In genomic region chr22:49100316-49100715, GRCh38 we compare ENCODE assay signal across 1 cellular context.
TF ChIP-seq lines count a peak whose summit lies in the region.

No MANE protein-coding gene starts in this region.

TF ChIP-seq in H1, 55 proteins besides CTCF, POLR2A, EP300 and RAD21 (continued from another document):
- TF ChIP-seq, protein P1, sequence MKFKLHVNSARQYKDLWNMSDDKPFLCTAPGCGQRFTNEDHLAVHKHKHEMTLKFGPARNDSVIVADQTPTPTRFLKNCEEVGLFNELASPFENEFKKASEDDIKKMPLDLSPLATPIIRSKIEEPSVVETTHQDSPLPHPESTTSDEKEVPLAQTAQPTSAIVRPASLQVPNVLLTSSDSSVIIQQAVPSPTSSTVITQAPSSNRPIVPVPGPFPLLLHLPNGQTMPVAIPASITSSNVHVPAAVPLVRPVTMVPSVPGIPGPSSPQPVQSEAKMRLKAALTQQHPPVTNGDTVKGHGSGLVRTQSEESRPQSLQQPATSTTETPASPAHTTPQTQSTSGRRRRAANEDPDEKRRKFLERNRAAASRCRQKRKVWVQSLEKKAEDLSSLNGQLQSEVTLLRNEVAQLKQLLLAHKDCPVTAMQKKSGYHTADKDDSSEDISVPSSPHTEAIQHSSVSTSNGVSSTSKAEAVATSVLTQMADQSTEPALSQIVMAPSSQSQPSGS (IDR thresholded peaks at IDR 0.05; ENCODE audit: low read length) = no peak
- TF ChIP-seq TAF7 (optimal IDR thresholded peaks at IDR 0.05; ENCODE audit: borderline replicate concordance, low read depth, low read length) = no peak
- TF ChIP-seq POU5F1 (IDR thresholded peaks at IDR 0.05; ENCODE audit: low read depth, low read length) = no peak
